ENCODE assay signal across 14 cellular contexts in the genomic region with DNA sequence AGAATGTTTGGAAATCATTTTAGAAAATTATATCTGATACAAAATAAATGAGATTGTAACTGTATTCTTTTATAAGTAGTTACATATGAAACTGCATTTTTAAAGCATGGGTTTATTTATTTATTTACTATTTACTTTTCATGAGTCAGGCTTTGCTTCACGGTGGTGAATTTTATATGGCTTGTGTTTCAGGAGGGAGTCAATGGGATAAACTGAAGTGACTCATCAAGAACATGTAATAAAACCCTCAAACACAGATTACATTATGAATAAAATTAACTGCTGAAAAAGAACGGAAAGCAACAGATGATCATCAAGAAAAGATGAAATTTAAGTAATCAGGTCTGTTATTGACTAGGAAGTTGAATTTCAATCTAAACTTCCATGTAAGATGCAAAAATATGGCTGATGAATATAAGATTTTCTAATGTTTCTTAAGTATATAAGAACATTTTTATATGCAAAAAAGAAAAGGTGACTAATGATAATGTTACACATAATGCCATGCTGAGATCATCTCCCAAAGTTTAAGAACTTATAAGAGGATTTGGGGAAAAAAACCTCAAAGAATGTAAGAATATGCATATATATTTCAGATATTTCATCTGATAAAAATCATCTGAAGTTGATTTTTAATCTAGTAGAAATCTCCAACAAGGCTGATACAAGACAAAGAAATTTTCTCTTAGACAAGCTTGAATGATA.
DNase-seq lines count a peak whose midpoint lies in the region; FAIRE-seq and TF ChIP-seq lines count a peak whose summit lies in the region.
"Had no signal": no experiment of that assay in that cellular context is flagged by ENCODE, and none has a peak within 500 bp of the region (broad histone marks: within the 10 kb centered on the region; RNA-seq: fewer than 3 reads in every experiment).

No MANE protein-coding gene starts in this region.

- H3K27ac ChIP-seq in coronary artery, result no peak overlapping the region
- H3K27ac ChIP-seq: heart left ventricle, tibial artery had no signal

- DNase-seq in AG08396 (ENCODE audit: low spot score), result peak; percentile 5
- peak; percentile 87 for DNase-seq in HCEC 1CT
- peak; percentile 1 for DNase-seq in SW480 (ENCODE audit: low spot score)
- DNase-seq in fibroblast of the aortic adventitia (ENCODE audit: low read depth), result peak; percentile 10
- DNase-seq in GM12891 (ENCODE audit: insufficient read length, low spot score), result no peak
- DNase-seq in D721Med (ENCODE audit: insufficient read length, low spot score), result no peak
- DNase-seq in amygdala (lab: John Stamatoyannopoulos, UW), result no peak
- no peak for DNase-seq in coronary artery (ENCODE audit: low spot score)
- DNase-seq: activated CD4-positive, alpha-beta memory T cell treated with anti-CD3 and anti-CD28 coated beads for 36 hours; endodermal cell; heart left ventricle; NCI-H187; NCI-H774; tibial artery had no signal

- no peak for TF ChIP-seq POLR2A in GM12891 (IDR thresholded peaks at IDR 0.05; ENCODE audit: low read depth, low read length)

- TF ChIP-seq CTCF in fibroblast of the aortic adventitia (IDR thresholded peaks at IDR 0.05; ENCODE audit: insufficient read depth, low read length), result no peak
- TF ChIP-seq CTCF in D721Med (IDR thresholded peaks at IDR 0.05; ENCODE audit: insufficient read depth, missing control alignments), result no peak
- no peak for TF ChIP-seq CTCF in coronary artery (IDR thresholded peaks at IDR 0.05)

- H3K4me3 ChIP-seq in fibroblast of the aortic adventitia (ENCODE audit: low read depth, low read length) (no peak overlapping the region), coronary artery (no peak overlapping the region)
- H3K4me3 ChIP-seq: heart left ventricle, tibial artery had no signal

- no peak for FAIRE-seq in GM12891 (lab: Jason Lieb, UNC)
- FAIRE-seq in D721Med (lab: Jason Lieb, UNC), result no peak

TF ChIP-seq in GM12891, 5 proteins besides CTCF, POLR2A, EP300 and RAD21:
- no peak for TF ChIP-seq TAF1 (IDR thresholded peaks at IDR 0.05; ENCODE audit: low read depth, low read length)
- TF ChIP-seq PAX5 (IDR thresholded peaks at IDR 0.05; ENCODE audit: insufficient read depth, low read length, severe bottlenecking), result no peak
- TF ChIP-seq POLR2AphosphoS5 (IDR thresholded peaks at IDR 0.05; ENCODE audit: low read depth, low read length), result no peak
- no peak for TF ChIP-seq SPI1 (IDR thresholded peaks at IDR 0.05; ENCODE audit: low read depth, low read length)
- TF ChIP-seq POU2F2 (IDR thresholded peaks at IDR 0.05; ENCODE audit: low read depth, low read length), result no peak
TF ChIP-seq in GM12891: peak in this region for 0.

Comparison
In these comparisons a context has a peak if more than half of its experiments do, and no peak if none do; other contexts are left out.
1. DNase-seq: peak in AG08396 (single experiment), HCEC 1CT (single experiment), SW480 (single experiment) and fibroblast of the aortic adventitia (single experiment); none in GM12891 (single experiment), D721Med (single experiment), amygdala (0 of 56) and coronary artery (single experiment).